ENCODE assay signal across 11 cellular contexts in the genomic region with DNA sequence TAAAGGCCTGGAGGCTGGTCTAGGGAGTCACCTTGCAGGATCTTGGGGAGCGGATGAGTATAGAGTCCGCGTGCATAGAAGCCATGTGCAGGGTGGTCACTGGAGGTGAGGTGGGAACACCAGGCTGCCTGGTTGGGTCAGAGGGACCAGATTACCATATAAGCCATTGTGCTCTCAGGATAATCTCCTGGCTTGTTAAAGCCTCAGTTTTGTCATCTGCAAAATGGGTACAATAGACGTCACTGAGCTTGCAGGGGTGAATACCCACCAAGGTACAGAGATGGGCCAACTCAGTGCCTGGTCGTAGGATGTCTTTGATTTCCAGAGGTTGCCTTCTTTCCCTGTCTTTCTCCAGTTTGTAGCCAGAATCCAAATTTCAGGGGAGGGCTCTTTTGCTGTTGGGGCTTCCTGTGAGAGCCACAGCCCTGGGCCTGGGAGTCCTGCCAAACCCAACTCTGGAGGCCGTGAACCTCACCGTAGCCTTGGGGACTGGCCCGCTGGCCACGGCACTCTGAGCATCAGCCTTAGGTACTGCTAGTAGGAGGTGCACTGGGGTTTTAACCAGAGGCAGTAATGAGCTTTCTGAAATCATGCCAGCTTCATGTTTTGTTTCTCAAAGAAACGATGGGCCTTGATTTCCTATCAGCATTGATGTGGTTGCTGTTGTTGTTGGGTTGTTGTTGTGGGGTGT. TPM values are rescaled to one million over a fixed set of nuclear protein-coding genes. Genes with fewer than 3 reads are reported as not detected.
A peak's percentile ranks its signal among the peaks of the same experiment; 100 is the strongest.
DNase-seq lines count a peak whose midpoint lies in the region; ATAC-seq and TF ChIP-seq lines count a peak whose summit lies in the region.
"Had no signal": no experiment of that assay in that cellular context is flagged by ENCODE, and none has a peak within 500 bp of the region (broad histone marks: within the 10 kb centered on the region; RNA-seq: fewer than 3 reads in every experiment).

No MANE protein-coding gene starts in this region.

- H3K36me3 Mint-ChIP-seq in natural killer cell treated with Interleukin-12 subunit alpha and Interleukin-12 subunit beta and Interleukin-15 and Interleukin-18, amount 100 ng/mL, for 72 hours: no peaks in the 10 kb centered on the region
- H3K36me3 Mint-ChIP-seq: activated naive CD4-positive, alpha-beta T cell treated with anti-CD3 and anti-CD28 coated beads, Interleukin-2, amount 10 ng/mL, durations not matched to agents 7 days and 5 days had no signal

- no peaks in the 10 kb centered on the region for H3K9me3 ChIP-seq in MG63
- H3K9me3 ChIP-seq in esophagus squamous epithelium: no peaks in the 10 kb centered on the region
- H3K9me3 ChIP-seq: HAP-1 had no signal

- TF ChIP-seq CTCF in esophagus squamous epithelium (IDR thresholded peaks at IDR 0.05): no peak

- H3K27me3 Mint-ChIP-seq in natural killer cell treated with Interleukin-12 subunit alpha and Interleukin-12 subunit beta and Interleukin-15 and Interleukin-18, amount 100 ng/mL, for 72 hours: no peaks in the 10 kb centered on the region

- peak overlapping the region in 3 of 4 donors; percentile 12 to 81 (median 38) for H3K27ac ChIP-seq in esophagus squamous epithelium

- intact Hi-C loops in esophagus squamous epithelium (cut with DNase I): no loop called here

- DNase-seq in AG20443 (ENCODE audit: low spot score) (peak; percentile 71), MG63 (peak; percentile 64), esophagus squamous epithelium (lab: John Stamatoyannopoulos, UW) (no peak), DMS114 treated with DMSO at 0.1 percent for 48 hours (lab: John Stamatoyannopoulos, UW; ENCODE audit: unreplicated experiment) (no peak)
- no peak for DNase-seq in natural killer cell treated with Interleukin-12 subunit alpha and Interleukin-12 subunit beta and Interleukin-15 and Interleukin-18, amount 100 ng/mL, for 72 hours (ENCODE audit: low spot score)
- DNase-seq in stimulated activated naive CD4-positive, alpha-beta T cell treated with Interleukin-2 at 50 U/mL for 16 hours (lab: John Stamatoyannopoulos, UW): no peak
- DNase-seq: activated naive CD4-positive, alpha-beta T cell treated with anti-CD3 and anti-CD28 coated beads, Interleukin-2, amount 10 ng/mL, durations not matched to agents 7 days and 5 days; COR-L47 had no signal

- peaks cover 43 to 100% (median 76%) of the 10 kb centered on the region in 3 donors for H3K4me1 ChIP-seq in esophagus squamous epithelium

- H3K9me3 Mint-ChIP-seq in natural killer cell treated with Interleukin-12 subunit alpha and Interleukin-12 subunit beta and Interleukin-15 and Interleukin-18, amount 100 ng/mL, for 72 hours: no peaks in the 10 kb centered on the region
- H3K9me3 Mint-ChIP-seq: activated naive CD4-positive, alpha-beta T cell treated with anti-CD3 and anti-CD28 coated beads, Interleukin-2, amount 10 ng/mL, durations not matched to agents 7 days and 5 days had no signal

- TF ChIP-seq POLR2A in esophagus squamous epithelium (IDR thresholded peaks at IDR 0.05) (no peak), GM18505 (IDR thresholded peaks at IDR 0.05; ENCODE audit: borderline replicate concordance, extremely low read depth, insufficient read depth, insufficient read length) (no peak)

- no peaks in the 10 kb centered on the region for H3K27me3 ChIP-seq in MG63
- H3K27me3 ChIP-seq in esophagus squamous epithelium: no peaks in the 10 kb centered on the region

- 61 to 82% methylated on average over 5 to 7 of the region's 10 CpGs for WGBS in esophagus squamous epithelium, 2 donors

- H3K27ac Mint-ChIP-seq in natural killer cell treated with Interleukin-12 subunit alpha and Interleukin-12 subunit beta and Interleukin-15 and Interleukin-18, amount 100 ng/mL, for 72 hours: no peak overlapping the region
- H3K27ac Mint-ChIP-seq: activated naive CD4-positive, alpha-beta T cell treated with anti-CD3 and anti-CD28 coated beads, Interleukin-2, amount 10 ng/mL, durations not matched to agents 7 days and 5 days had no signal

- ATAC-seq in natural killer cell treated with Interleukin-12 subunit alpha and Interleukin-12 subunit beta and Interleukin-15 and Interleukin-18, amount 100 ng/mL, for 72 hours: no peak
- ATAC-seq in HG02852 (IDR thresholded peaks at IDR 0.05; ENCODE audit: unreplicated experiment) (no peak), GM18505 (IDR thresholded peaks at IDR 0.05; ENCODE audit: unreplicated experiment) (no peak)

- peaks cover 47% of the 10 kb centered on the region for H3K36me3 ChIP-seq in MG63
- peaks cover 0 to 15% (median 0%) of the 10 kb centered on the region in 3 donors for H3K36me3 ChIP-seq in esophagus squamous epithelium
- H3K36me3 ChIP-seq: HAP-1 had no signal

- no peak overlapping the region for H3K4me3 ChIP-seq in MG63
- no peak overlapping the region for H3K4me3 ChIP-seq in esophagus squamous epithelium
- H3K4me3 ChIP-seq: HAP-1 had no signal

- H3K4me3 Mint-ChIP-seq in natural killer cell treated with Interleukin-12 subunit alpha and Interleukin-12 subunit beta and Interleukin-15 and Interleukin-18, amount 100 ng/mL, for 72 hours: peak overlapping the region; percentile 19
- H3K4me3 Mint-ChIP-seq: activated naive CD4-positive, alpha-beta T cell treated with anti-CD3 and anti-CD28 coated beads, Interleukin-2, amount 10 ng/mL, durations not matched to agents 7 days and 5 days had no signal

- peaks cover 39 to 54% of the 10 kb centered on the region in 2 donors for H3K4me1 Mint-ChIP-seq in natural killer cell treated with Interleukin-12 subunit alpha and Interleukin-12 subunit beta and Interleukin-15 and Interleukin-18, amount 100 ng/mL, for 72 hours (ENCODE audit: low read depth in 2 of 2)

RNA-seq across cellular contexts. Expression of a gene that starts 35.6 kb away (rescaled TPM):
- 9.5 and 22.4 TPM in 2 replicates for total RNA-seq in MG63 (2014; rRNA removed; shearing (Covaris generic); ENCODE audit: low replicate concordance)
- total RNA-seq in esophagus squamous epithelium: 10 to 100 TPM; 28.2 to 79.5 (median 40.4) TPM
- 10 to 100 TPM; 49.7 to 54.4 TPM for total RNA-seq in natural killer cell treated with Interleukin-12 subunit alpha and Interleukin-12 subunit beta and Interleukin-15 and Interleukin-18, amount 100 ng/mL, for 72 hours

Comparison
In these comparisons a context has a peak if more than half of its experiments do, and no peak if none do; other contexts are left out.
1. DNase-seq: peak in AG20443 (single experiment) and MG63 (single experiment); none in esophagus squamous epithelium (single experiment), natural killer cell treated with Interleukin-12 subunit alpha and Interleukin-12 subunit beta and Interleukin-15 and Interleukin-18, amount 100 ng/mL, for 72 hours (single experiment), stimulated activated naive CD4-positive, alpha-beta T cell treated with Interleukin-2 at 50 U/mL for 16 hours (single experiment) and DMS114 treated with DMSO at 0.1 percent for 48 hours (single experiment).